20 cellular contexts compared by ENCODE assay signal in genomic region chr4:99021386-99021785, GRCh38. TPM values are rescaled to one million over a fixed set of nuclear protein-coding genes. Genes with fewer than 3 reads are reported as not detected.
DNase-seq lines count a peak whose midpoint lies in the region; ATAC-seq, FAIRE-seq and TF ChIP-seq lines count a peak whose summit lies in the region.
"Had no signal": no experiment of that assay in that cellular context is flagged by ENCODE, and none has a peak within 500 bp of the region (broad histone marks: within the 10 kb centered on the region; RNA-seq: fewer than 3 reads in every experiment).

No MANE protein-coding gene starts in this region.

- BruUV-seq in HepG2 (replicated peaks; lab: Mats Ljungman, UMichigan) = no TSS peak

- TF ChIP-seq POLR2A in HepG2 (IDR thresholded peaks at IDR 0.05; ENCODE audit: insufficient read depth in 1 of 2, low read depth in 2 of 2, low read length in 2 of 2) = no peak
- TF ChIP-seq POLR2A in right lobe of liver (IDR thresholded peaks at IDR 0.05) = no peak

- intact Hi-C loops in HepG2 (cut with micrococcal nuclease; ENCODE audit: unreplicated experiment) (no loop called here), right lobe of liver (cut with DNase I) (no loop called here), dorsolateral prefrontal cortex (cut with DNase I) (no loop called here)

- H3K9me3 Mint-ChIP-seq in neural crest cell = peaks cover 21% of the 10 kb centered on the region

- H3K27ac Mint-ChIP-seq in T-helper 17 cell = peak overlapping the region; percentile 14
- H3K27ac Mint-ChIP-seq in neural crest cell (ENCODE audit: unreplicated experiment) = peak overlapping the region; percentile 68
- H3K27ac Mint-ChIP-seq: CD4-positive, CD25-positive, alpha-beta regulatory T cell; HFFc6 had no signal

- FAIRE-seq in HepG2 (lab: Jason Lieb, UNC) = no peak
- FAIRE-seq: D721Med, G401.6, GM19239, HTR-8/SVneo had no signal

- in situ Hi-C loops in HepG2 (cut with HindIII; ENCODE audit: extremely low pct_ligation_motif_present, low pct_unique_long_range_greater_than_20kb) = no loop called here

- WGBS in HepG2 (ENCODE audit: low lambda C conversion rate) = 98% methylated on average over 5 of the region's 5 CpGs
- 93% methylated on average over 5 of the region's 5 CpGs for WGBS in right lobe of liver (ENCODE audit: insufficient coverage, low coverage, low lambda C conversion rate, missing lambda C conversion rate)

- peaks cover 0 to 20% of the 10 kb centered on the region in 2 experiments; a peak in 4 of 5 replicates for H3K36me3 ChIP-seq in HepG2 (replicated peaks in 1 of 2; ENCODE audit: control insufficient read depth in 1 of 2, insufficient read depth in 2 of 2, low read length in 2 of 2)
- H3K36me3 ChIP-seq in right lobe of liver = no peaks in the 10 kb centered on the region

- H3K4me3 ChIP-seq in HepG2 (replicated peaks in 1 of 3; ENCODE audit: insufficient read depth in 1 of 3, low read depth in 2 of 3, low read length in 3 of 3) (no peak overlapping the region), right lobe of liver (no peak overlapping the region), dorsolateral prefrontal cortex (no peak overlapping the region)

- DNase-seq in HepG2 (ENCODE audit: low spot score) (no peak), right lobe of liver (no peak), T-helper 17 cell (no peak), neural crest cell (ENCODE audit: low read depth, low spot score) (no peak), dorsolateral prefrontal cortex (no peak)
- DNase-seq in activated CD4-positive, alpha-beta T cell treated with anti-CD3 and anti-CD28 coated beads for 4 hours = no peak
- no peak for DNase-seq in activated CD8-positive, alpha-beta memory T cell treated with anti-CD3 and anti-CD28 coated beads for 24 hours
- DNase-seq: ACHN; CD4-positive, CD25-positive, alpha-beta regulatory T cell; DMS153; DMS79 treated with DMSO at 0.1 percent for 48 hours; EL; GOT3; H9; HFFc6 had no signal

- peaks cover 9% of the 10 kb centered on the region for H4K20me1 ChIP-seq in HepG2 (ENCODE audit: insufficient read depth, low read length)

- TF ChIP-seq RAD21 in HepG2 (CRISPR knock-in tag; IDR thresholded peaks at IDR 0.05) = no peak

- ATAC-seq in HepG2 = no peak
- no peak for ATAC-seq in right lobe of liver
- ATAC-seq in T-helper 17 cell = no peak

- H3K4me3 Mint-ChIP-seq in T-helper 17 cell = no peak overlapping the region
- H3K4me3 Mint-ChIP-seq in neural crest cell = no peak overlapping the region
- H3K4me3 Mint-ChIP-seq: CD4-positive, CD25-positive, alpha-beta regulatory T cell; H9; HFFc6 had no signal

- H3K27me3 ChIP-seq in HepG2 (ENCODE audit: control insufficient read depth in 1 of 2, insufficient read depth in 2 of 2, low read length in 2 of 2) (no peaks in the 10 kb centered on the region), right lobe of liver (no peaks in the 10 kb centered on the region), dorsolateral prefrontal cortex (no peaks in the 10 kb centered on the region)
- H3K27me3 ChIP-seq: BLaER1 treated with 17β-estradiol and CSF1 and Interleukin-3, amounts not matched to agents 10 nM and 100 nM had no signal

- H3K4me1 ChIP-seq in HepG2 (ENCODE audit: insufficient read depth, low read length) (peaks cover 31% of the 10 kb centered on the region), right lobe of liver (no peaks in the 10 kb centered on the region)

- no peak for TF ChIP-seq CTCF in HepG2 (CRISPR knock-in tag; IDR thresholded peaks at IDR 0.05)
- no peak for TF ChIP-seq CTCF in right lobe of liver (IDR thresholded peaks at IDR 0.05)
- TF ChIP-seq CTCF in neural crest cell (conservative IDR thresholded peaks at IDR 0.05) = no peak
- no peak for TF ChIP-seq CTCF in dorsolateral prefrontal cortex (IDR thresholded peaks at IDR 0.05 in 54 of 56, conservative IDR thresholded peaks at IDR 0.05 in 2 of 56; ENCODE audit: low read depth in 1 of 56, partially characterized antibody in 56 of 56)

- no peak overlapping the region for H3K9ac ChIP-seq in HepG2 (ENCODE audit: insufficient read depth, low read depth, low read length)
- H3K9ac ChIP-seq: BLaER1 treated with 17β-estradiol and CSF1 and Interleukin-3, amounts not matched to agents 10 nM and 100 nM had no signal

- H3K9me3 ChIP-seq in HepG2 (ENCODE audit: low read length) = peaks cover 11% of the 10 kb centered on the region
- peaks cover 0 to 5% (median 0%) of the 10 kb centered on the region in 4 donors for H3K9me3 ChIP-seq in right lobe of liver
- H3K9me3 ChIP-seq in T-helper 17 cell (ENCODE audit: control insufficient read depth, low read length, poor library complexity, severe bottlenecking) = peaks cover 5% of the 10 kb centered on the region

- H3K4me2 ChIP-seq in HepG2 (ENCODE audit: low read depth, low read length) = no peak overlapping the region
- H3K4me2 ChIP-seq: BLaER1 treated with 17β-estradiol and CSF1 and Interleukin-3, amounts not matched to agents 10 nM and 100 nM had no signal

- H2AFZ ChIP-seq in HepG2 (ENCODE audit: low read length) = no peak overlapping the region

- CTCF ChIA-PET in HepG2 (lab: Yijun Ruan, JAX; ENCODE audit: low intra/inter-chr PET ratio, low total read pairs) = no interaction called here

- H3K79me2 ChIP-seq in HepG2 (ENCODE audit: insufficient read depth, low read length) = peaks cover 98% of the 10 kb centered on the region

- TF ChIP-seq EP300 in HepG2 (IDR thresholded peaks at IDR 0.05; ENCODE audit: low read depth in 2 of 2, low read length in 2 of 2) (no peak), HepG2 (CRISPR knock-in tag; IDR thresholded peaks at IDR 0.05; ENCODE audit: borderline replicate concordance) (no peak)

- H3K27ac ChIP-seq in HepG2 (ENCODE audit: extremely low read length, insufficient read depth, low read length) (no peak overlapping the region), right lobe of liver (no peak overlapping the region), dorsolateral prefrontal cortex (no peak overlapping the region)
- H3K27ac ChIP-seq: BLaER1 treated with 17β-estradiol and CSF1 and Interleukin-3, amounts not matched to agents 10 nM and 100 nM had no signal

- POLR2A ChIA-PET in HepG2 (lab: Yijun Ruan, JAX) = no interaction called here

- H3K27me3 Mint-ChIP-seq in T-helper 17 cell = no peaks in the 10 kb centered on the region
- no peaks in the 10 kb centered on the region for H3K27me3 Mint-ChIP-seq in neural crest cell (ENCODE audit: low read depth)
- H3K27me3 Mint-ChIP-seq: CD4-positive, CD25-positive, alpha-beta regulatory T cell had no signal

- H3K36me3 Mint-ChIP-seq in T-helper 17 cell (ENCODE audit: low read depth) (peaks cover 3% of the 10 kb centered on the region), neural crest cell (ENCODE audit: low read depth) (peaks cover 45% of the 10 kb centered on the region)

- H3K4me1 Mint-ChIP-seq in T-helper 17 cell (peaks cover 32% of the 10 kb centered on the region), neural crest cell (peaks cover 16% of the 10 kb centered on the region)

TF ChIP-seq in HepG2, 621 proteins besides CTCF, POLR2A, EP300 and RAD21:
- TF ChIP-seq ZNF724P (CRISPR knock-in tag; IDR thresholded peaks at IDR 0.05; ENCODE audit: borderline replicate concordance) (no peak), ZNF562 (CRISPR knock-in tag; IDR thresholded peaks at IDR 0.05; ENCODE audit: borderline replicate concordance) (peak; percentile 88; the same call in 1 of the 2 replicates)

RNA-seq across cellular contexts. Expression of gene METAP1, which starts 25.9 kb away (rescaled TPM):
- total RNA-seq in HepG2 (2016; rRNA removed; fragmentation: Illumina TruSeq; extraction: Trizol) (44.9 and 64.9 TPM in 2 replicates), right lobe of liver (10 to 100 TPM; 12.4 to 16.8 (median 14.9) TPM), T-helper 17 cell (10 to 100 TPM; 37.2 to 40.1 TPM), neural crest cell (52.1 and 54.4 TPM in 2 replicates), dorsolateral prefrontal cortex (10 to 100 TPM; 18.4 to 48.4 (median 31.7) TPM)
- 8.5 and 8.7 TPM in 2 replicates for total RNA-seq in HepG2 (2016; cell fraction: cytosol; rRNA removed; fragmentation: Illumina TruSeq; extraction: Trizol; ENCODE audit: low read depth)
- 45.2 and 57.5 TPM in 2 replicates for total RNA-seq in HepG2 (2016; cell fraction: insoluble cytoplasmic fraction; rRNA removed; fragmentation: Illumina TruSeq; extraction: Trizol)
- 25.3 and 33.1 TPM in 2 replicates for total RNA-seq in HepG2 (2016; cell fraction: membrane; rRNA removed; fragmentation: Illumina TruSeq; extraction: Trizol)
- total RNA-seq in HepG2 (2016; cell fraction: nucleus; rRNA removed; fragmentation: Illumina TruSeq; extraction: Trizol) = 45.5 and 49.9 TPM in 2 replicates
- polyA plus RNA-seq in HepG2 (2011; rRNA removed) = 39.1 and 53.5 TPM in 2 replicates
- 34.1 and 44.5 TPM in 2 replicates for polyA plus RNA-seq in HepG2 (2011; cell fraction: cytosol; rRNA removed)
- polyA plus RNA-seq in HepG2 (2011; cell fraction: nucleus; rRNA removed) = 33.0 and 39.6 TPM in 2 replicates
- 72.1 and 96.8 TPM in 2 replicates for polyA plus RNA-seq in HepG2 (2012)
- polyA plus RNA-seq in HepG2 (2016; cell fraction: cytosol; fragmentation: Illumina TruSeq; extraction: Trizol; ENCODE audit: low read depth) = 5.6 and 11.0 TPM in 2 replicates
- polyA plus RNA-seq in HepG2 (2016; cell fraction: insoluble cytoplasmic fraction; fragmentation: Illumina TruSeq; extraction: Trizol; ENCODE audit: low read depth) = 71.3 and 71.6 TPM in 2 replicates
- polyA plus RNA-seq in HepG2 (2016; cell fraction: membrane; fragmentation: Illumina TruSeq; extraction: Trizol; ENCODE audit: low read depth) = 21.0 and 26.3 TPM in 2 replicates
- polyA plus RNA-seq in HepG2 (2016; cell fraction: nucleus; fragmentation: Illumina TruSeq; extraction: Trizol; ENCODE audit: insufficient read depth, low read depth) = 63.4 and 65.6 TPM in 2 replicates
- 59.9 and 94.0 TPM in 2 replicates for polyA minus RNA-seq in HepG2 (2011; rRNA and poly(A)+ RNA removed; ENCODE audit: low replicate concordance)
- polyA minus RNA-seq in HepG2 (2011; cell fraction: cytosol; rRNA and poly(A)+ RNA removed) = 41.7 and 52.1 TPM in 2 replicates
- polyA minus RNA-seq in HepG2 (2011; cell fraction: nucleus; rRNA and poly(A)+ RNA removed) = 85.4 and 89.1 TPM in 2 replicates
